ENCODE assay signal across 1 cellular context in the genomic region with DNA sequence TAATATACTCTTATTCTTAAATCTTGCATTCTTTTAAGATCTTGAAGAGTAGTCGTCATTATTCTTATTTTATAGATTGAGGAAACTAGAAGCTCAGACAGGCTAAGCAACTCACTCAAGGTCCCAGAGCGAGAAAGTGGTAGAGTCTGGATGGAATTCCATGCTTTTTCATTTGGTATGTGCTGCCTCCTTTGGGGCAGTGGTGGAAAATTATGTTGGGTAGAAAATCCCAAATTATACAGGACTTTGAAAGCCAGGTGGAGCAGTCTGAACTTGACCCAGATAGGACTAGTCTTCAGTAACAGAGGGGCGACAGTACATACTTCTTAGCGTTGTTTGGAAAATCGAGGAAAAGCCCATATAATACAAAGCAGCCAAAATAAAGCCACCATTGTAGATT.
TF ChIP-seq lines count a peak whose summit lies in the region.

No MANE protein-coding gene starts in this region.

TF ChIP-seq in GM23338, 12 proteins besides CTCF, POLR2A, EP300 and RAD21 (continued from another document):
- TF ChIP-seq, protein P1, sequence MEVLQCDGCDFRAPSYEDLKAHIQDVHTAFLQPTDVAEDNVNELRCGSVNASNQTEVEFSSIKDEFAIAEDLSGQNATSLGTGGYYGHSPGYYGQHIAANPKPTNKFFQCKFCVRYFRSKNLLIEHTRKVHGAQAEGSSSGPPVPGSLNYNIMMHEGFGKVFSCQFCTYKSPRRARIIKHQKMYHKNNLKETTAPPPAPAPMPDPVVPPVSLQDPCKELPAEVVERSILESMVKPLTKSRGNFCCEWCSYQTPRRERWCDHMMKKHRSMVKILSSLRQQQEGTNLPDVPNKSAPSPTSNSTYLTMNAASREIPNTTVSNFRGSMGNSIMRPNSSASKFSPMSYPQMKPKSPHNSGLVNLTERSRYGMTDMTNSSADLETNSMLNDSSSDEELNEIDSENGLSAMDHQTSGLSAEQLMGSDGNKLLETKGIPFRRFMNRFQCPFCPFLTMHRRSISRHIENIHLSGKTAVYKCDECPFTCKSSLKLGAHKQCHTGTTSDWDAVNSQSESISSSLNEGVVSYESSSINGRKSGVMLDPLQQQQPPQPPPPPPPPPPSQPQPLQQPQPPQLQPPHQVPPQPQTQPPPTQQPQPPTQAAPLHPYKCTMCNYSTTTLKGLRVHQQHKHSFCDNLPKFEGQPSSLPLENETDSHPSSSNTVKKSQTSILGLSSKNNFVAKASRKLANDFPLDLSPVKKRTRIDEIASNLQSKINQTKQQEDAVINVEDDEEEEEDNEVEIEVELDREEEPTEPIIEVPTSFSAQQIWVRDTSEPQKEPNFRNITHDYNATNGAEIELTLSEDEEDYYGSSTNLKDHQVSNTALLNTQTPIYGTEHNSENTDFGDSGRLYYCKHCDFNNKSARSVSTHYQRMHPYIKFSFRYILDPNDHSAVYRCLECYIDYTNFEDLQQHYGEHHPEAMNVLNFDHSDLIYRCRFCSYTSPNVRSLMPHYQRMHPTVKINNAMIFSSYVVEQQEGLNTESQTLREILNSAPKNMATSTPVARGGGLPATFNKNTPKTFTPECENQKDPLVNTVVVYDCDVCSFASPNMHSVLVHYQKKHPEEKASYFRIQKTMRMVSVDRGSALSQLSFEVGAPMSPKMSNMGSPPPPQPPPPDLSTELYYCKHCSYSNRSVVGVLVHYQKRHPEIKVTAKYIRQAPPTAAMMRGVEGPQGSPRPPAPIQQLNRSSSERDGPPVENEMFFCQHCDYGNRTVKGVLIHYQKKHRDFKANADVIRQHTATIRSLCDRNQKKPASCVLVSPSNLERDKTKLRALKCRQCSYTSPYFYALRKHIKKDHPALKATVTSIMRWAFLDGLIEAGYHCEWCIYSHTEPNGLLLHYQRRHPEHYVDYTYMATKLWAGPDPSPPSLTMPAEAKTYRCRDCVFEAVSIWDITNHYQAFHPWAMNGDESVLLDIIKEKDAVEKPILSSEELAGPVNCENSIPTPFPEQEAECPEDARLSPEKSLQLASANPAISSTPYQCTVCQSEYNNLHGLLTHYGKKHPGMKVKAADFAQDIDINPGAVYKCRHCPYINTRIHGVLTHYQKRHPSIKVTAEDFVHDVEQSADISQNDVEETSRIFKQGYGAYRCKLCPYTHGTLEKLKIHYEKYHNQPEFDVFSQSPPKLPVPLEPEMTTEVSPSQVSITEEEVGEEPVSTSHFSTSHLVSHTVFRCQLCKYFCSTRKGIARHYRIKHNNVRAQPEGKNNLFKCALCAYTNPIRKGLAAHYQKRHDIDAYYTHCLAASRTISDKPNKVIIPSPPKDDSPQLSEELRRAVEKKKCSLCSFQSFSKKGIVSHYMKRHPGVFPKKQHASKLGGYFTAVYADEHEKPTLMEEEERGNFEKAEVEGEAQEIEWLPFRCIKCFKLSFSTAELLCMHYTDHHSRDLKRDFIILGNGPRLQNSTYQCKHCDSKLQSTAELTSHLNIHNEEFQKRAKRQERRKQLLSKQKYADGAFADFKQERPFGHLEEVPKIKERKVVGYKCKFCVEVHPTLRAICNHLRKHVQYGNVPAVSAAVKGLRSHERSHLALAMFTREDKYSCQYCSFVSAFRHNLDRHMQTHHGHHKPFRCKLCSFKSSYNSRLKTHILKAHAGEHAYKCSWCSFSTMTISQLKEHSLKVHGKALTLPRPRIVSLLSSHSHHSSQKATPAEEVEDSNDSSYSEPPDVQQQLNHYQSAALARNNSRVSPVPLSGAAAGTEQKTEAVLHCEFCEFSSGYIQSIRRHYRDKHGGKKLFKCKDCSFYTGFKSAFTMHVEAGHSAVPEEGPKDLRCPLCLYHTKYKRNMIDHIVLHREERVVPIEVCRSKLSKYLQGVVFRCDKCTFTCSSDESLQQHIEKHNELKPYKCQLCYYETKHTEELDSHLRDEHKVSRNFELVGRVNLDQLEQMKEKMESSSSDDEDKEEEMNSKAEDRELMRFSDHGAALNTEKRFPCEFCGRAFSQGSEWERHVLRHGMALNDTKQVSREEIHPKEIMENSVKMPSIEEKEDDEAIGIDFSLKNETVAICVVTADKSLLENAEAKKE (CRISPR knock-in tag; IDR thresholded peaks at IDR 0.05): no peak
- TF ChIP-seq ZNF331 (CRISPR knock-in tag; IDR thresholded peaks at IDR 0.05; ENCODE audit: low read depth) (no peak), STAT1 (IDR thresholded peaks at IDR 0.05; ENCODE audit: unreplicated experiment) (no peak)
TF ChIP-seq in GM23338: peak in this region for 0.
